15 cellular contexts compared by ENCODE assay signal in genomic region chr11:97557399-97557798, GRCh38.
DNase-seq lines count a peak whose midpoint lies in the region; ATAC-seq and TF ChIP-seq lines count a peak whose summit lies in the region.
"Had no signal": no experiment of that assay in that cellular context is flagged by ENCODE, and none has a peak within 500 bp of the region (broad histone marks: within the 10 kb centered on the region; RNA-seq: fewer than 3 reads in every experiment).

No MANE protein-coding gene starts in this region.

- dilution Hi-C loops in mammary epithelial cell (cut with HindIII; ENCODE audit: low sequenced_read_pairs): no loop called here

- no TSS peak for BruUV-seq in mammary epithelial cell (replicated peaks; lab: Mats Ljungman, UMichigan)
- BruUV-seq in OCI-LY7 (replicated peaks; lab: Mats Ljungman, UMichigan): no TSS peak

- H3K27ac ChIP-seq in mammary epithelial cell (ENCODE audit: insufficient read depth, low read depth, low read length) (no peak overlapping the region), mesenchymal stem cell (ENCODE audit: low read length, poor library complexity, severe bottlenecking) (no peak overlapping the region), OCI-LY7 (ENCODE audit: low read depth, low read length, poor library complexity, severe bottlenecking) (no peak overlapping the region)

- in situ Hi-C loops in mammary epithelial cell (cut with MboI; ENCODE audit: low sequenced_read_pairs in 2 of 2): no loop called here

- H4K20me1 ChIP-seq in mammary epithelial cell (ENCODE audit: insufficient read depth, low read length) (no peaks in the 10 kb centered on the region), OCI-LY7 (ENCODE audit: insufficient read depth, low read length) (no peaks in the 10 kb centered on the region)

- H3K36me3 ChIP-seq in mammary epithelial cell (ENCODE audit: insufficient read depth, low read length) (no peaks in the 10 kb centered on the region), mesenchymal stem cell (ENCODE audit: control insufficient read depth in 1 of 2, insufficient read depth in 2 of 2, low read depth in 1 of 2, low read length in 2 of 2) (no peaks in the 10 kb centered on the region), OCI-LY7 (ENCODE audit: insufficient read depth, low read length) (no peaks in the 10 kb centered on the region)

- H3K4me2 ChIP-seq in mammary epithelial cell (ENCODE audit: insufficient read depth, low read depth, low read length) (no peak overlapping the region), mesenchymal stem cell (ENCODE audit: low read length, poor library complexity, severe bottlenecking) (no peak overlapping the region), OCI-LY7 (ENCODE audit: low read length) (no peak overlapping the region)

- H2BK12ac ChIP-seq in mesenchymal stem cell (ENCODE audit: low read length in 2 of 2): no peak overlapping the region

- ATAC-seq in GM18519 (IDR thresholded peaks at IDR 0.05; ENCODE audit: low FRiP score, unreplicated experiment): no peak
- ATAC-seq: activated CD4-positive, alpha-beta T cell treated with anti-CD3 and anti-CD28 coated beads for 36 hours; activated naive CD8-positive, alpha-beta T cell treated with anti-CD3 and anti-CD28 coated beads, Interleukin-2, amount 50 U/mL, for 24 hours; HCT116 had no signal

- H3K9me2 ChIP-seq in OCI-LY7 (ENCODE audit: insufficient read depth, low read length): no peaks in the 10 kb centered on the region

- no peaks in the 10 kb centered on the region for H3K79me1 ChIP-seq in mesenchymal stem cell (replicated peaks; ENCODE audit: low read length, poor library complexity, severe bottlenecking)

- no peaks in the 10 kb centered on the region for H3K9me3 ChIP-seq in mammary epithelial cell (replicated peaks; ENCODE audit: insufficient read depth, low read length)
- no peaks in the 10 kb centered on the region for H3K9me3 ChIP-seq in mesenchymal stem cell (ENCODE audit: control insufficient read depth, low read length)
- no peaks in the 10 kb centered on the region for H3K9me3 ChIP-seq in OCI-LY7 (ENCODE audit: low read length)

- 25% methylated on average over 2 of the region's 2 CpGs for WGBS in mammary epithelial cell (ENCODE audit: low coverage, missing lambda C conversion rate)
- 100% methylated on average over 1 of the region's 2 CpGs for WGBS in mesenchymal stem cell

- no peak overlapping the region for H3K4me3 ChIP-seq in mammary epithelial cell (replicated peaks in 1 of 3; ENCODE audit: insufficient read depth in 1 of 3, low read depth in 2 of 3, low read length in 3 of 3)
- H3K4me3 ChIP-seq in mesenchymal stem cell (ENCODE audit: insufficient read depth in 1 of 2, low read depth in 1 of 2, low read length in 2 of 2): no peak overlapping the region
- H3K4me3 ChIP-seq in OCI-LY7 (ENCODE audit: low read depth, low read length, poor library complexity, severe bottlenecking): no peak overlapping the region

- H3K27me3 ChIP-seq in mammary epithelial cell (ENCODE audit: insufficient read depth, low read length) (no peaks in the 10 kb centered on the region), mesenchymal stem cell (ENCODE audit: control insufficient read depth in 1 of 2, insufficient read depth in 1 of 2, low read length in 2 of 2) (no peaks in the 10 kb centered on the region)

- H3K4ac ChIP-seq in mesenchymal stem cell (ENCODE audit: low read depth in 1 of 2, low read length in 2 of 2): no peak overlapping the region

- H3K23ac ChIP-seq in mesenchymal stem cell (ENCODE audit: low read length in 2 of 2): no peak overlapping the region

- no peak overlapping the region for H4K8ac ChIP-seq in mesenchymal stem cell (ENCODE audit: low read length)

- CTCF ChIA-PET in mammary epithelial cell (lab: Charles Lee; ENCODE audit: low non-redundant PET) (no interaction called here), OCI-LY7 (lab: Charles Lee; ENCODE audit: unreplicated experiment) (no interaction called here)

- H2AFZ ChIP-seq in mammary epithelial cell (ENCODE audit: low read depth, low read length) (no peak overlapping the region), mesenchymal stem cell (ENCODE audit: low read depth, low read length) (no peak overlapping the region), OCI-LY7 (ENCODE audit: low read length) (no peak overlapping the region)

- H2BK120ac ChIP-seq in mesenchymal stem cell (ENCODE audit: low read depth, low read length): no peak overlapping the region

- H3K18ac ChIP-seq in mesenchymal stem cell (ENCODE audit: low read depth in 1 of 2, low read length in 2 of 2): no peak overlapping the region

- H3K79me2 ChIP-seq in mammary epithelial cell (ENCODE audit: insufficient read depth, low read length): no peaks in the 10 kb centered on the region
- H3K79me2 ChIP-seq in OCI-LY7 (ENCODE audit: insufficient read depth, low read depth, low read length): no peaks in the 10 kb centered on the region

- H3K14ac ChIP-seq in mesenchymal stem cell (ENCODE audit: low read length in 2 of 2): no peak overlapping the region

- H3K9ac ChIP-seq in mammary epithelial cell (ENCODE audit: insufficient read depth, low read length) (no peak overlapping the region), mesenchymal stem cell (ENCODE audit: low read length) (no peak overlapping the region)

- TF ChIP-seq CTCF in mammary epithelial cell (conservative IDR thresholded peaks at IDR 0.05 in 1 of 2, IDR thresholded peaks at IDR 0.05 in 1 of 2; ENCODE audit: extremely low read depth in 1 of 2, insufficient read depth in 1 of 2, low read depth in 1 of 2, low read length in 2 of 2) (peak; percentile 11 to 35), OCI-LY7 (conservative IDR thresholded peaks at IDR 0.05; ENCODE audit: low read length) (no peak)

- H3K4me1 ChIP-seq in mammary epithelial cell (ENCODE audit: insufficient read depth, low read length) (no peaks in the 10 kb centered on the region), mesenchymal stem cell (ENCODE audit: control insufficient read depth, insufficient read depth, low read depth, low read length) (no peaks in the 10 kb centered on the region), OCI-LY7 (ENCODE audit: insufficient read depth, low read length, poor library complexity, severe bottlenecking) (no peaks in the 10 kb centered on the region)

- POLR2A ChIA-PET in OCI-LY7 (lab: Charles Lee): interaction anchor here (0.7 kb wide), 1 partner anchor 58 kb away, joined by 3 read pairs; no protein-coding TSS in a partner anchor

- H2BK5ac ChIP-seq in mesenchymal stem cell (ENCODE audit: low read depth, low read length, poor library complexity, severe bottlenecking): no peak overlapping the region

- intact Hi-C loops in mammary epithelial cell (cut with micrococcal nuclease) (no loop called here), OCI-LY7 (cut with micrococcal nuclease; ENCODE audit: unreplicated experiment) (no loop called here)

- H2AK5ac ChIP-seq in mesenchymal stem cell (ENCODE audit: low read length, severe bottlenecking): no peak overlapping the region

- H2BK15ac ChIP-seq in mesenchymal stem cell (ENCODE audit: low read depth, poor library complexity, severe bottlenecking): no peak overlapping the region

- no peak overlapping the region for H4K91ac ChIP-seq in mesenchymal stem cell (ENCODE audit: low read length)

- DNase-seq in DMS53 (lab: John Stamatoyannopoulos, UW): peak; percentile 32
- no peak for DNase-seq in DMS53 treated with DMSO at 0.1 percent for 48 hours (lab: John Stamatoyannopoulos, UW; ENCODE audit: unreplicated experiment)
- peak; percentile 3 for DNase-seq in NAMALWA (ENCODE audit: low spot score)
- no peak for DNase-seq in mammary epithelial cell
- DNase-seq in mesenchymal stem cell: peak; percentile 14
- DNase-seq in OCI-LY7 (ENCODE audit: low spot score): no peak
- DNase-seq in stimulated activated CD4-positive, alpha-beta T cell treated with anti-CD3 and anti-CD28 coated beads, Interleukin-4, amount 100 ng/mL, for 4 hours: no peak
- DNase-seq: activated CD4-positive, alpha-beta T cell treated with anti-CD3 and anti-CD28 coated beads for 36 hours; activated naive CD8-positive, alpha-beta T cell treated with anti-CD3 and anti-CD28 coated beads, Interleukin-2, amount 50 U/mL, for 24 hours; activated T-cell treated with anti-CD3 and anti-CD28 coated beads, Interleukin-2, amount 50 U/mL, for 1 hour; CD8-positive, alpha-beta memory T cell; mesendoderm; T-helper 1 cell had no signal

Comparison
In these comparisons a context has a peak if more than half of its experiments do, and no peak if none do; other contexts are left out.
1. DNase-seq: peak in DMS53 (single experiment), NAMALWA (single experiment) and mesenchymal stem cell (single experiment); none in DMS53 treated with DMSO at 0.1 percent for 48 hours (single experiment), mammary epithelial cell (single experiment), OCI-LY7 (single experiment) and stimulated activated CD4-positive, alpha-beta T cell treated with anti-CD3 and anti-CD28 coated beads, Interleukin-4, amount 100 ng/mL, for 4 hours (0 of 2).